In genomic region chr7:1087462-1087809, GRCh38 we compare ENCODE assay signal across 9 cellular contexts. TPM values are rescaled to one million over a fixed set of nuclear protein-coding genes. Genes with fewer than 3 reads are reported as not detected.
DNase-seq lines count a peak whose midpoint lies in the region; ATAC-seq and TF ChIP-seq lines count a peak whose summit lies in the region.
"Had no signal": no experiment of that assay in that cellular context is flagged by ENCODE, and none has a peak within 500 bp of the region (broad histone marks: within the 10 kb centered on the region; RNA-seq: fewer than 3 reads in every experiment).

No MANE protein-coding gene starts in this region.

- H2BK15ac ChIP-seq in mesendoderm (replicated peaks; ENCODE audit: low read depth): no peak overlapping the region

- DNase-seq in heart left ventricle (no peak), Right ventricle myocardium inferior (ENCODE audit: missing footprints) (no peak), breast epithelium (ENCODE audit: low spot score in 2 of 2) (no peak), mesendoderm (no peak)
- no peak for DNase-seq in stimulated activated CD4-positive, alpha-beta T cell treated with anti-CD3 and anti-CD28 coated beads, Interleukin-12 subunit alpha, Interleukin-12 subunit beta, amount 100 ng/mL, for 4 hours
- DNase-seq: NCI-H146 had no signal

- ATAC-seq in heart left ventricle (no peak), Right ventricle myocardium inferior (no peak), GM18517 (IDR thresholded peaks at IDR 0.05; ENCODE audit: unreplicated experiment) (no peak), GM21390 (IDR thresholded peaks at IDR 0.05; ENCODE audit: unreplicated experiment) (no peak)

- H4K8ac ChIP-seq in mesendoderm (ENCODE audit: low read depth, low read length): no peak overlapping the region

- peak overlapping the region; percentile 93 for H3K56ac ChIP-seq in mesendoderm (ENCODE audit: low read length)

- no peak overlapping the region for H3K4me2 ChIP-seq in mesendoderm (ENCODE audit: low read length)

- no peak overlapping the region for H3K23ac ChIP-seq in mesendoderm (ENCODE audit: low read length)

- no peak overlapping the region for H3K18ac ChIP-seq in mesendoderm (ENCODE audit: low read length)

- H3K9me3 ChIP-seq in heart left ventricle (no peaks in the 10 kb centered on the region), breast epithelium (no peaks in the 10 kb centered on the region)

- no peaks in the 10 kb centered on the region for H3K79me2 ChIP-seq in mesendoderm (ENCODE audit: control insufficient read depth, insufficient read depth, low read length)

- H2AK5ac ChIP-seq in mesendoderm (ENCODE audit: low read length): no peak overlapping the region

- no peaks in the 10 kb centered on the region for H3K79me1 ChIP-seq in mesendoderm (ENCODE audit: low read length)

- H3K27ac ChIP-seq in heart left ventricle (peak overlapping the region in 6 of 12 donors; percentile 48 to 69 (median 56)), breast epithelium (no peak overlapping the region), mesendoderm (ENCODE audit: low read depth, low read length) (no peak overlapping the region), urinary bladder (ENCODE audit: low read depth) (no peak overlapping the region)

- TF ChIP-seq POLR2A in heart left ventricle (IDR thresholded peaks at IDR 0.05) (no peak), breast epithelium (IDR thresholded peaks at IDR 0.05) (no peak)

- no peaks in the 10 kb centered on the region for H3K27me3 ChIP-seq in heart left ventricle
- no peaks in the 10 kb centered on the region for H3K27me3 ChIP-seq in breast epithelium
- H3K27me3 ChIP-seq in mesendoderm (ENCODE audit: insufficient read depth, low read length, poor library complexity): no peaks in the 10 kb centered on the region

- H2BK120ac ChIP-seq in mesendoderm (ENCODE audit: low read depth, low read length): no peak overlapping the region

- no peak overlapping the region for H4K5ac ChIP-seq in mesendoderm (ENCODE audit: low read length)

- 31 to 42% (median 36%) methylated on average over 6 of the region's 6 CpGs for WGBS in heart left ventricle, 4 donors
- WGBS in mesendoderm (ENCODE audit: extremely low coverage, insufficient coverage, low lambda C conversion rate): no CpG with 5 or more reads among the region's 6 CpGs
- WGBS in urinary bladder: 25% methylated on average over 6 of the region's 6 CpGs

- H3K4me3 ChIP-seq in heart left ventricle: peak overlapping the region; percentile 0 to 64 (median 52)
- peak overlapping the region; percentile 36 to 71 (median 46) for H3K4me3 ChIP-seq in breast epithelium
- no peak overlapping the region for H3K4me3 ChIP-seq in mesendoderm (ENCODE audit: low read length)
- H3K4me3 ChIP-seq in urinary bladder (ENCODE audit: low read depth, low read length): peak overlapping the region; percentile 40

- no peak overlapping the region for H3K4ac ChIP-seq in mesendoderm (ENCODE audit: low read depth, low read length)

- TF ChIP-seq CTCF in heart left ventricle (IDR thresholded peaks at IDR 0.05) (no peak), breast epithelium (IDR thresholded peaks at IDR 0.05) (no peak)

- no peak overlapping the region for H2BK5ac ChIP-seq in mesendoderm (ENCODE audit: low read length)

- peaks cover 0 to 12% (median 2%) of the 10 kb centered on the region in 9 donors for H3K36me3 ChIP-seq in heart left ventricle
- H3K36me3 ChIP-seq in breast epithelium: no peaks in the 10 kb centered on the region
- H3K36me3 ChIP-seq in mesendoderm (ENCODE audit: control insufficient read depth, insufficient read depth, low read length): no peaks in the 10 kb centered on the region
- no peaks in the 10 kb centered on the region for H3K36me3 ChIP-seq in urinary bladder (ENCODE audit: insufficient read depth)

- peaks cover 0 to 29% (median 24%) of the 10 kb centered on the region in 12 donors for H3K4me1 ChIP-seq in heart left ventricle
- peaks cover 0 to 17% of the 10 kb centered on the region in 2 donors for H3K4me1 ChIP-seq in breast epithelium
- H3K4me1 ChIP-seq in mesendoderm (ENCODE audit: control insufficient read depth, low read depth, low read length): peaks cover 4% of the 10 kb centered on the region
- H3K4me1 ChIP-seq in urinary bladder (ENCODE audit: insufficient read depth): peaks cover 3% of the 10 kb centered on the region

- H3K9ac ChIP-seq in mesendoderm (ENCODE audit: low read length): no peak overlapping the region

- intact Hi-C loops in heart left ventricle (cut with DNase I) (loop anchor here (2.0 to 10.0 kb wide), 10 partner anchors 35 to 90 kb away; a partner anchor contains a TSS), Right ventricle myocardium inferior (cut with DNase I) (no loop called here), breast epithelium (cut with DNase I; ENCODE audit: low total_unique reads) (no loop called here)

RNA-seq across cellular contexts. Expression of gene GPER1, which starts 0.5 kb away (rescaled TPM):
- total RNA-seq in heart left ventricle (1 to 10 TPM; 1.4 to 8.8 (median 3.0) TPM), Right ventricle myocardium inferior (3.6 TPM), breast epithelium (1 to 10 TPM; 2.6 to 3.3 (median 3.2) TPM), urinary bladder (1.9 TPM)
- polyA plus RNA-seq in heart left ventricle (1 to 10 TPM; 1.8 to 2.8 TPM), urinary bladder (12.7 TPM)
- polyA plus RNA-seq in mesendoderm (2013, experiment 1 of 2): 0.88 TPM
- 0.84 TPM for polyA plus RNA-seq in mesendoderm (2013, experiment 2 of 2)

RNA-seq across cellular contexts. Expression of gene GPR146, which starts 43.1 kb away (rescaled TPM):
- total RNA-seq in heart left ventricle (10 to 100 TPM; 12.3 to 56.8 (median 25.2) TPM), Right ventricle myocardium inferior (30.6 TPM), breast epithelium (10 to 100 TPM; 24.1 to 56.8 (median 43.6) TPM), urinary bladder (3.1 TPM)
- polyA plus RNA-seq in heart left ventricle (10 to 100 TPM; 11.1 to 26.4 TPM), urinary bladder (43.9 TPM)
- 0.41 TPM for polyA plus RNA-seq in mesendoderm (2013, experiment 1 of 2)
- polyA plus RNA-seq in mesendoderm (2013, experiment 2 of 2): 0.42 TPM

Comparison
In these comparisons a context has a peak if more than half of its experiments do, and no peak if none do; other contexts are left out.
1. intact Hi-C loops: an anchor here in heart left ventricle (2.0 to 10.0 kb wide); none called in Right ventricle myocardium inferior and breast epithelium.